ENCODE assay signal across 8 cellular contexts in genomic region chr1:201408176-201408814, GRCh38. TPM values are rescaled to one million over a fixed set of nuclear protein-coding genes. Genes with fewer than 3 reads are reported as not detected.
DNase-seq lines count a peak whose midpoint lies in the region; ATAC-seq and TF ChIP-seq lines count a peak whose summit lies in the region.

No MANE protein-coding gene starts in this region.

- H3K4me3 ChIP-seq in HCT116 (replicated peaks in 1 of 2; ENCODE audit: low read depth in 1 of 2, low read length in 2 of 2) (no peak overlapping the region), lung (no peak overlapping the region)

- no peak overlapping the region for H2AFZ ChIP-seq in HCT116 (ENCODE audit: low read depth, low read length, poor library complexity, severe bottlenecking)

- H3K27ac ChIP-seq in HCT116 (ENCODE audit: low read depth, low read length) (no peak overlapping the region), lung (ENCODE audit: low read depth in 1 of 2, low read length in 1 of 2) (no peak overlapping the region)

- POLR2A ChIA-PET in HCT116 (lab: Charles Lee): no interaction called here

- H3K9me3 ChIP-seq in HCT116 (ENCODE audit: control insufficient read depth in 1 of 2, insufficient read depth in 1 of 2, low read depth in 1 of 2, low read length in 2 of 2): no peaks in the 10 kb centered on the region
- H3K9me3 ChIP-seq in lung (ENCODE audit: control insufficient read depth in 2 of 2, insufficient read depth in 1 of 2, low read length in 1 of 2): no peaks in the 10 kb centered on the region

- peaks cover 5 to 41% of the 10 kb centered on the region in 2 experiments; a peak in 3 of 4 replicates for H3K4me1 ChIP-seq in HCT116 (ENCODE audit: control insufficient read depth in 1 of 2, insufficient read depth in 2 of 2, low read length in 2 of 2)
- H3K4me1 ChIP-seq in lung (ENCODE audit: control insufficient read depth in 2 of 2, insufficient read depth in 2 of 2, low read length in 2 of 2): peaks cover 0 to 6% of the 10 kb centered on the region in 2 donors

- TF ChIP-seq CTCF in HCT116 (IDR thresholded peaks at IDR 0.05 in 2 of 3, conservative IDR thresholded peaks at IDR 0.05 in 1 of 3; ENCODE audit: borderline replicate concordance in 1 of 3, insufficient read depth in 1 of 3, low read depth in 2 of 3, low read length in 2 of 3) (peak; percentile 90 to 98 (median 96)), lung (IDR thresholded peaks at IDR 0.05; ENCODE audit: control extremely low read depth, extremely low read depth) (peak; percentile 74)

- intact Hi-C loops in HCT116 (cut with micrococcal nuclease): loop anchor here (1.0 kb wide), 1 partner anchor 23 kb away; no protein-coding TSS in a partner anchor

- peak; percentile 72 for DNase-seq in CD1c-positive myeloid dendritic cell (ENCODE audit: extremely low spot score)
- peak; percentile 51 for DNase-seq in HCT116 (ENCODE audit: low read depth, low spot score)
- peak; percentile 21 for DNase-seq in NCI-H524 treated with DMSO at 0.1 percent for 48 hours (lab: John Stamatoyannopoulos, UW)
- DNase-seq in activated CD4-positive, alpha-beta T cell treated with anti-CD3 and anti-CD28 coated beads, Interleukin-2, amount 50 U/mL, for 4 hours: peak; percentile 52 to 65
- peak; percentile 51 for DNase-seq in effector CD4-positive, alpha-beta T cell
- DNase-seq in lung (ENCODE audit: low spot score): peak; percentile 83
- DNase-seq in stimulated activated CD8-positive, alpha-beta memory T cell treated with anti-CD3 and anti-CD28 coated beads, Interleukin-12 subunit alpha, Interleukin-12 subunit beta, amount 100 ng/mL, for 4 hours (ENCODE audit: low read depth): peak; percentile 17

- H3K9ac ChIP-seq in HCT116 (ENCODE audit: low read length): no peak overlapping the region

- ATAC-seq in HCT116 (peak; percentile 93), lung (ENCODE audit: insufficient read depth, low FRiP score) (peak; percentile 69), HG03342 (IDR thresholded peaks at IDR 0.05; ENCODE audit: unreplicated experiment) (no peak)

- no TSS peak for BruUV-seq in HCT116 (replicated peaks; lab: Mats Ljungman, UMichigan)

- TF ChIP-seq RAD21 in HCT116 (IDR thresholded peaks at IDR 0.05; ENCODE audit: low read depth): peak; percentile 91

- no peaks in the 10 kb centered on the region for H4K20me1 ChIP-seq in HCT116 (ENCODE audit: insufficient read depth)

- H3K36me3 ChIP-seq in HCT116 (ENCODE audit: control insufficient read depth in 1 of 2, insufficient read depth in 2 of 2, low read length in 2 of 2): no peaks in the 10 kb centered on the region
- H3K36me3 ChIP-seq in lung (ENCODE audit: control insufficient read depth in 2 of 2, insufficient read depth in 2 of 2, low read length in 2 of 2): no peaks in the 10 kb centered on the region

- H3K27me3 ChIP-seq in HCT116 (ENCODE audit: insufficient read depth, low read length) (no peaks in the 10 kb centered on the region), lung (ENCODE audit: control insufficient read depth, insufficient read depth) (no peaks in the 10 kb centered on the region)

- no peaks in the 10 kb centered on the region for H3K9me2 ChIP-seq in HCT116 (ENCODE audit: insufficient read depth)

- 41 to 43% methylated on average over 11 of the region's 11 CpGs for WGBS in lung, 2 donors

- peak overlapping the region; percentile 65 for H3K4me2 ChIP-seq in HCT116 (ENCODE audit: low read length)

- CTCF ChIA-PET in HCT116 (lab: Charles Lee): interaction anchor here (0.6 kb wide), 1 partner anchor 464 kb away, joined by 3 read pairs; no protein-coding TSS in a partner anchor

- TF ChIP-seq POLR2A in HCT116 (IDR thresholded peaks at IDR 0.05; ENCODE audit: borderline replicate concordance, extremely low read depth, insufficient read depth, insufficient read length): no peak

- RAD21 ChIA-PET in HCT116 (lab: Charles Lee; ENCODE audit: low non-redundant PET in 1 of 2, low total read pairs in 2 of 2, uncharacterized antibody in 2 of 2, unreplicated experiment in 2 of 2): no interaction called here

- no peaks in the 10 kb centered on the region for H3K79me2 ChIP-seq in HCT116 (ENCODE audit: insufficient read depth, low read length)

TF ChIP-seq in HCT116, 20 proteins besides CTCF, POLR2A, EP300 and RAD21:
- TF ChIP-seq ZBTB33 (IDR thresholded peaks at IDR 0.05; ENCODE audit: extremely low read depth, insufficient replicate concordance, low read length): no peak
- TF ChIP-seq JUND (IDR thresholded peaks at IDR 0.05): no peak
- no peak for TF ChIP-seq EZH2 (IDR thresholded peaks at IDR 0.05)
- no peak for TF ChIP-seq SP1 (IDR thresholded peaks at IDR 0.05; ENCODE audit: low read depth)
- no peak for TF ChIP-seq REST (IDR thresholded peaks at IDR 0.05; ENCODE audit: low read depth)
- no peak for TF ChIP-seq CBX3 (IDR thresholded peaks at IDR 0.05; ENCODE audit: low read depth)
- TF ChIP-seq SIN3A (IDR thresholded peaks at IDR 0.05; ENCODE audit: low read depth): no peak
- TF ChIP-seq EGR1 (IDR thresholded peaks at IDR 0.05; ENCODE audit: low read depth): no peak
- no peak for TF ChIP-seq SRF (IDR thresholded peaks at IDR 0.05; ENCODE audit: low read depth)
- TF ChIP-seq MAX (IDR thresholded peaks at IDR 0.05): no peak
- TF ChIP-seq ATF3 (IDR thresholded peaks at IDR 0.05): no peak
- no peak for TF ChIP-seq CEBPB (IDR thresholded peaks at IDR 0.05; ENCODE audit: low read depth)
- no peak for TF ChIP-seq ZNF274 (IDR thresholded peaks at IDR 0.05; ENCODE audit: low read depth, low read length)
- no peak for TF ChIP-seq ZFX (IDR thresholded peaks at IDR 0.05)
- no peak for TF ChIP-seq POLR2AphosphoS5 (IDR thresholded peaks at IDR 0.05; ENCODE audit: low read depth, low read length)
- no peak for TF ChIP-seq YY1 (IDR thresholded peaks at IDR 0.05; ENCODE audit: extremely low read depth, insufficient replicate concordance, low read depth, low read length)

RNA-seq across cellular contexts. Expression of gene LAD1, which starts 9.2 kb away (rescaled TPM):
- total RNA-seq in HCT116 (2021; ENCODE audit: unreplicated experiment): 56.1 TPM
- polyA plus RNA-seq in HCT116 (2012): 36.1 and 45.8 TPM in 2 replicates
- total RNA-seq in lung: 10 to 100 TPM; 17.8 to 37.8 TPM
- 10 to 100 TPM; 39.6 to 63.8 TPM for polyA plus RNA-seq in lung

RNA-seq across cellular contexts. Expression of gene TNNI1, which starts 13.2 kb away (rescaled TPM):
- total RNA-seq in HCT116 (2021; ENCODE audit: unreplicated experiment) (not detected), lung (under 1 TPM; 0.06 to 0.88 TPM)
- 0.49 and 0.90 TPM in 2 replicates for polyA plus RNA-seq in HCT116 (2012)
- under 1 TPM; 0.11 to 0.63 TPM for polyA plus RNA-seq in lung

RNA-seq across cellular contexts. Expression of gene TNNT2, which starts 30.8 kb away (rescaled TPM):
- total RNA-seq in HCT116 (2021; ENCODE audit: unreplicated experiment) (2.0 TPM), lung (1 to 10 TPM; 2.0 to 6.8 TPM)
- 0.39 and 1.00 TPM in 2 replicates for polyA plus RNA-seq in HCT116 (2012)
- polyA plus RNA-seq in lung: 10 to 100 TPM in 1 of 2 donors, 1 to 10 TPM in 1; 4.0 to 10.4 TPM

Comparison
In these comparisons a context has a peak if more than half of its experiments do, and no peak if none do; other contexts are left out.
1. DNase-seq: peak in every context shown above with its lines; median percentile 83 in lung; 72 in CD1c-positive myeloid dendritic cell; 58 in activated CD4-positive, alpha-beta T cell treated with anti-CD3 and anti-CD28 coated beads, Interleukin-2, amount 50 U/mL, for 4 hours; 51 in HCT116; 51 in effector CD4-positive, alpha-beta T cell; 21 in NCI-H524 treated with DMSO at 0.1 percent for 48 hours; 17 in stimulated activated CD8-positive, alpha-beta memory T cell treated with anti-CD3 and anti-CD28 coated beads, Interleukin-12 subunit alpha, Interleukin-12 subunit beta, amount 100 ng/mL, for 4 hours.